ENCODE assay signal across 3 cellular contexts in the genomic region with DNA sequence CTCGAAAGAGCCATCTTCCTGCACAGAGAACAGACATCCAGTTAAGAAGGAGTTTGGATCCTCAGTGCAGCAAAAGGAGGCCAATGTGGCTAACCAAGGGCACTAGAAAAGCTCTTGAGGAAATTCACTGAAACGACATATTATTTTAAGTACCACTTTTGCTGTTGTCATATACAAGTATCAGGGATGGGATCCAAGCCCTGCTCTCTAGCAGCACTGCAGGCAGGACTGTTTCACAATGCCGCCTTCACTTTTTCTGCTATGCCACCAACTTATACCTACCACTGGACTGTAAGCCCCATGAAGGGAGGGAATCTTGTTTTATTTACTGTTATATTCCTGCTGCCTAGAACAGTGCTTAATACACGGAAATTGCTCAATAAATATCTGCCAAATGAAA.
"Had no signal": no experiment of that assay in that cellular context is flagged by ENCODE, and none has a peak within 500 bp of the region (broad histone marks: within the 10 kb centered on the region; RNA-seq: fewer than 3 reads in every experiment).

No MANE protein-coding gene starts in this region.

- DNase-seq: GDM1, GF-D8 had no signal

- ATAC-seq: GM12878 had no signal

- H3K4me3 ChIP-seq: GM12878 had no signal
